1 cellular context compared by ENCODE assay signal in genomic region chr11:76329084-76329648, GRCh38.
TF ChIP-seq lines count a peak whose summit lies in the region.

No MANE protein-coding gene starts in this region.

TF ChIP-seq in HepG2, 621 proteins besides CTCF, POLR2A, EP300 and RAD21 (continued from another document and continues in another):
- TF ChIP-seq ZNF784 (CRISPR knock-in tag; IDR thresholded peaks at IDR 0.05; ENCODE audit: borderline replicate concordance) (no peak), MAX (IDR thresholded peaks at IDR 0.05) (peak; percentile 32; the same call in 1 of the 2 replicates), KDM1A (CRISPR knock-in tag; IDR thresholded peaks at IDR 0.05) (no peak), MTA3 (CRISPR knock-in tag; IDR thresholded peaks at IDR 0.05) (no peak), IKZF4 (CRISPR knock-in tag; IDR thresholded peaks at IDR 0.05; ENCODE audit: borderline replicate concordance, low read depth, not compliant biosample characterization) (no peak), HMGXB3 (CRISPR knock-in tag; IDR thresholded peaks at IDR 0.05; ENCODE audit: borderline replicate concordance) (no peak), MAF1 (CRISPR knock-in tag; IDR thresholded peaks at IDR 0.05; ENCODE audit: borderline replicate concordance) (no peak), ZNF318 (CRISPR knock-in tag; IDR thresholded peaks at IDR 0.05) (no peak), NBN (conservative IDR thresholded peaks at IDR 0.05) (no peak), ZFAT (CRISPR knock-in tag; conservative IDR thresholded peaks at IDR 0.05) (no peak), ZNF75D (CRISPR knock-in tag; IDR thresholded peaks at IDR 0.05; ENCODE audit: borderline replicate concordance) (no peak), MED8 (CRISPR knock-in tag; IDR thresholded peaks at IDR 0.05; ENCODE audit: insufficient replicate concordance) (no peak), ZNF24 (IDR thresholded peaks at IDR 0.05) (no peak), HNF4G (IDR thresholded peaks at IDR 0.05; ENCODE audit: borderline replicate concordance, low read depth, low read length) (peak; percentile 36; the same call in 1 of the 2 replicates), HNF4G (CRISPR knock-in tag; IDR thresholded peaks at IDR 0.05; ENCODE audit: borderline replicate concordance, low read depth) (no peak), ZMYM3 (CRISPR knock-in tag; IDR thresholded peaks at IDR 0.05) (peak; percentile 69; the same call in 1 of the 2 replicates), ZNF547 (CRISPR knock-in tag; IDR thresholded peaks at IDR 0.05) (0 out of 2 replicates have a peak, but pooled peaks have one; percentile 25), MXD4 (CRISPR knock-in tag; IDR thresholded peaks at IDR 0.05) (no peak), LRRFIP1 (CRISPR knock-in tag; conservative IDR thresholded peaks at IDR 0.05) (no peak), NFYB (CRISPR knock-in tag; IDR thresholded peaks at IDR 0.05) (no peak), HINFP (CRISPR knock-in tag; IDR thresholded peaks at IDR 0.05; ENCODE audit: low read depth) (no peak), ZNF652 (CRISPR knock-in tag; IDR thresholded peaks at IDR 0.05; ENCODE audit: borderline replicate concordance, low read depth) (peak; percentile 51; the same call in 1 of the 2 replicates), E2F5 (CRISPR knock-in tag; conservative IDR thresholded peaks at IDR 0.05) (no peak), ZNF414 (CRISPR knock-in tag; IDR thresholded peaks at IDR 0.05) (no peak), ZNF12 (CRISPR knock-in tag; IDR thresholded peaks at IDR 0.05) (peak; percentile 55; the same call in 1 of the 2 replicates), ZC3H4 (CRISPR knock-in tag; IDR thresholded peaks at IDR 0.05; ENCODE audit: borderline replicate concordance) (no peak), GZF1 (CRISPR knock-in tag; IDR thresholded peaks at IDR 0.05) (no peak), ELF1 (CRISPR knock-in tag; IDR thresholded peaks at IDR 0.05) (0 out of 2 replicates have a peak, but pooled peaks have one; percentile 47), HMG20B (CRISPR knock-in tag; conservative IDR thresholded peaks at IDR 0.05) (peak; percentile 73), ZFX (CRISPR knock-in tag; IDR thresholded peaks at IDR 0.05; ENCODE audit: low read depth) (no peak), FOXA1 (IDR thresholded peaks at IDR 0.05) (no peak), FOXA1 (CRISPR knock-in tag; IDR thresholded peaks at IDR 0.05) (peak; percentile 94), KDM3A (CRISPR knock-in tag; IDR thresholded peaks at IDR 0.05; ENCODE audit: low read depth) (0 out of 2 replicates have a peak, but pooled peaks have one; percentile 58), FOXJ3 (CRISPR knock-in tag; IDR thresholded peaks at IDR 0.05; ENCODE audit: borderline replicate concordance) (peak; percentile 68; the same call in 1 of the 2 replicates), PHB2 (IDR thresholded peaks at IDR 0.05; ENCODE audit: partially characterized antibody) (no peak), HIVEP1 (CRISPR knock-in tag; IDR thresholded peaks at IDR 0.05) (peak; percentile 89), REPIN1 (CRISPR knock-in tag; IDR thresholded peaks at IDR 0.05; ENCODE audit: borderline replicate concordance, low read depth) (peak; percentile 46; the same call in 1 of the 2 replicates), DNMT3B (CRISPR knock-in tag; conservative IDR thresholded peaks at IDR 0.05) (no peak), ZNF709 (CRISPR knock-in tag; IDR thresholded peaks at IDR 0.05) (no peak), ZNF143 (CRISPR knock-in tag; IDR thresholded peaks at IDR 0.05) (no peak), FOXO4 (CRISPR knock-in tag; conservative IDR thresholded peaks at IDR 0.05) (no peak), ATAD3A (CRISPR knock-in tag; IDR thresholded peaks at IDR 0.05) (no peak), AGO1 (IDR thresholded peaks at IDR 0.05; ENCODE audit: low read depth, low read length, poor library complexity, severe bottlenecking) (no peak), ZNF264 (CRISPR knock-in tag; IDR thresholded peaks at IDR 0.05) (no peak)
